1 cellular context compared by ENCODE assay signal in the genomic region with DNA sequence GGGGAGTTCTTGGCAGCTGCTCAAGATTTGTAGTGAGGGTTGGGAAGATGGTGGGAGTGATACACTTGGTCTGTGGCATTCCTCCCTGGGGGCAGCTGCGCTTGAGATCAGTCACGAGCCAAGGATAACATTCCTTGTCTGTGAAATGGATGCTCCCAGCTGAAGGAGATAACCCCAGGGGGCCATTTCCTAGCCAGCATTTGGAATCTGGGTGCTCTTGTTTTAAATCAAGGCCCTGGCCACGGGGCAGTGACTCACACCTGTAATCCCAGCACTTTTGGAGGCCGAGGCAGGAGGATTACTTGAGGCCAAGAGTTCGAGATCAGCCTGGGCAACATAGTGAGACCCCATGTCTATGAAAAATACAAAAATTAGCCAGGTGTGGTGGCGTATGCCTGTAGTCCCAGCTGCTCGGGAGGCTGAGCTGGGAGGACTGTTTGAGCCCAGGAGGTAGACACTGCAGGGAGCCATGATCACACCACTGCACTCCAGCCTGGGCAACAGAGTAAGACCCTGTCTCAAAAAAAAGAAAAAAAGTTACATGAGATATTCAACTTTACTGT.
A peak's percentile ranks its signal among the peaks of the same experiment; 100 is the strongest.
TF ChIP-seq lines count a peak whose summit lies in the region.

No MANE protein-coding gene starts in this region.

TF ChIP-seq in H1, 55 proteins besides CTCF, POLR2A, EP300 and RAD21:
- no peak for TF ChIP-seq YY1 (IDR thresholded peaks at IDR 0.05; ENCODE audit: low read depth, low read length)
- TF ChIP-seq KDM1A (IDR thresholded peaks at IDR 0.05; ENCODE audit: borderline replicate concordance, low read length) = peak; percentile 69; the same call in 1 of the 2 replicates
TF ChIP-seq in H1: peak in this region for 1.
